In genomic region chr7:103632005-103632639, GRCh38 we compare ENCODE assay signal across 16 cellular contexts.
A peak's percentile ranks its signal among the peaks of the same experiment; 100 is the strongest.
DNase-seq lines count a peak whose midpoint lies in the region; ATAC-seq, FAIRE-seq and TF ChIP-seq lines count a peak whose summit lies in the region.
"Had no signal": no experiment of that assay in that cellular context is flagged by ENCODE, and none has a peak within 500 bp of the region (broad histone marks: within the 10 kb centered on the region; RNA-seq: fewer than 3 reads in every experiment).

No MANE protein-coding gene starts in this region.

- peak overlapping the region; percentile 58 for H2AFZ ChIP-seq in K562 (ENCODE audit: low read depth, low read length)

- H3K9ac ChIP-seq in K562 (ENCODE audit: insufficient read depth in 1 of 2, low read depth in 2 of 2, low read length in 2 of 2), result no peak overlapping the region

- peak; percentile 92 for ATAC-seq in K562
- ATAC-seq: Panc1 had no signal

- H3K4me1 Mint-ChIP-seq in Calu3 (ENCODE audit: low read depth, unreplicated experiment), result peaks cover 11% of the 10 kb centered on the region
- H3K4me1 Mint-ChIP-seq: CD4-positive, alpha-beta memory T cell had no signal

- H3K27ac Mint-ChIP-seq in Calu3 (ENCODE audit: unreplicated experiment), result no peak overlapping the region
- H3K27ac Mint-ChIP-seq: CD4-positive, alpha-beta memory T cell had no signal

- intact Hi-C loops in Calu3 (cut with micrococcal nuclease; ENCODE audit: unreplicated experiment), result loop anchor here (10.0 kb wide), 1 partner anchor 83 kb away; no protein-coding TSS in a partner anchor
- intact Hi-C loops in K562 (cut with micrococcal nuclease), result no loop called here

- no peaks in the 10 kb centered on the region for H4K20me1 ChIP-seq in K562 (replicated peaks; ENCODE audit: control insufficient read depth, insufficient read depth, low read length)

- no peaks in the 10 kb centered on the region for H3K9me3 Mint-ChIP-seq in Calu3 (ENCODE audit: low read depth, unreplicated experiment)
- H3K9me3 Mint-ChIP-seq: CD4-positive, alpha-beta memory T cell had no signal

- no peaks in the 10 kb centered on the region for H3K27me3 Mint-ChIP-seq in Calu3 (ENCODE audit: unreplicated experiment)

- peaks cover 4% of the 10 kb centered on the region for H3K36me3 Mint-ChIP-seq in Calu3 (ENCODE audit: insufficient read depth, unreplicated experiment)
- H3K36me3 Mint-ChIP-seq: CD4-positive, alpha-beta memory T cell had no signal

- peaks cover 0 to 6% of the 10 kb centered on the region in 2 experiments; a peak in 3 of 5 replicates for H3K4me1 ChIP-seq in K562 (replicated peaks in 1 of 2; ENCODE audit: control insufficient read depth in 2 of 2, insufficient read depth in 2 of 2, low read length in 2 of 2)
- no peaks in the 10 kb centered on the region for H3K4me1 ChIP-seq in Peyer's patch

- no peak for TF ChIP-seq EP300 in K562 (IDR thresholded peaks at IDR 0.05; ENCODE audit: low read length)

- H3K79me2 ChIP-seq in K562 (ENCODE audit: control insufficient read depth, insufficient read depth, low read length), result no peaks in the 10 kb centered on the region

- in situ Hi-C loops in K562 (cut with MboI), result no loop called here

- CTCF ChIA-PET in Calu3 (lab: Charles Lee) (interaction anchor here (0.6 kb wide), 1 partner anchor 22 kb away, joined by 3 read pairs; no protein-coding TSS in a partner anchor), K562 (lab: Yijun Ruan, JAX; ENCODE audit: low intra/inter-chr PET ratio) (no interaction called here)

- H3K9me1 ChIP-seq in K562 (ENCODE audit: control insufficient read depth, insufficient read depth, low read length), result no peaks in the 10 kb centered on the region

- no peak overlapping the region; the same call in 1 of the 2 replicates for H3K4me2 ChIP-seq in K562 (ENCODE audit: insufficient read depth, low read length)

- H3K27me3 ChIP-seq in K562 (ENCODE audit: control insufficient read depth in 2 of 2, insufficient read depth in 2 of 2, low read length in 2 of 2) (no peaks in the 10 kb centered on the region), Peyer's patch (no peaks in the 10 kb centered on the region)

- TF ChIP-seq POLR2A in K562 (conservative IDR thresholded peaks at IDR 0.05), result no peak
- TF ChIP-seq POLR2A in Peyer's patch (IDR thresholded peaks at IDR 0.05), result no peak

- no peak overlapping the region for H3K4me3 Mint-ChIP-seq in Calu3 (ENCODE audit: low read depth, unreplicated experiment)
- H3K4me3 Mint-ChIP-seq: CD4-positive, alpha-beta memory T cell had no signal

- POLR2A ChIA-PET in K562 (lab: Yijun Ruan, JAX), result interaction anchor here (1.1 kb wide), 1 partner anchor 9 kb away, joined by 4 read pairs; no protein-coding TSS in a partner anchor

- no peak overlapping the region for H3K4me3 ChIP-seq in K562
- no peak overlapping the region for H3K4me3 ChIP-seq in Peyer's patch
- H3K4me3 ChIP-seq: SK-N-MC had no signal

- DNase-seq in Calu3 (peak; percentile 10), NCI-H69 (lab: John Stamatoyannopoulos, UW) (peak; percentile 20), K562 (ENCODE audit: extremely low read depth in 1 of 4, low spot score in 3 of 4) (peak in 2 of 4 experiments; percentile 30 to 53), iris pigment epithelial cell (ENCODE audit: low read depth) (peak; percentile 11), NCI-H2171 (lab: John Stamatoyannopoulos, UW) (no peak), DMS53 (lab: John Stamatoyannopoulos, UW) (no peak), SHP77 treated with DMSO at 0.1 percent for 48 hours (lab: John Stamatoyannopoulos, UW) (no peak), Peyer's patch (no peak)
- DNase-seq: CD4-positive, alpha-beta memory T cell; DND-41; KG1; NCI-H1694 treated with DMSO at 0.1 percent for 48 hours; NCI-H510A treated with DMSO at 0.1 percent for 48 hours; Right ventricle myocardium superior had no signal

- WGBS in K562 (ENCODE audit: insufficient coverage, low coverage, missing lambda C conversion rate), result 13% methylated on average over 5 of the region's 5 CpGs

- peak; percentile 11 for FAIRE-seq in K562 (lab: Jason Lieb, UNC)

- TF ChIP-seq CTCF in Calu3 (IDR thresholded peaks at IDR 0.05; ENCODE audit: unreplicated experiment), result no peak
- peak in 1 of 3 experiments; percentile 31; a peak in 2 of 6 replicates for TF ChIP-seq CTCF in K562 (IDR thresholded peaks at IDR 0.05 in 2 of 3, conservative IDR thresholded peaks at IDR 0.05 in 1 of 3; ENCODE audit: insufficient read depth in 2 of 3, low read depth in 1 of 3, low read length in 3 of 3)
- no peak for TF ChIP-seq CTCF in Peyer's patch (IDR thresholded peaks at IDR 0.05)

- peak overlapping the region; percentile 3; the same call in 1 of the 3 replicates for H3K27ac ChIP-seq in K562 (ENCODE audit: extremely low read depth, low read depth, low read length)
- H3K27ac ChIP-seq in Peyer's patch, result no peak overlapping the region
- H3K27ac ChIP-seq: SK-N-MC had no signal

- no peak for TF ChIP-seq RAD21 in K562 (CRISPR knock-in tag; conservative IDR thresholded peaks at IDR 0.05 in 1 of 2, IDR thresholded peaks at IDR 0.05 in 1 of 2)

- H3K36me3 ChIP-seq in K562 (ENCODE audit: control insufficient read depth, insufficient read depth, low read length), result peaks cover 18% of the 10 kb centered on the region
- H3K36me3 ChIP-seq in Peyer's patch, result no peaks in the 10 kb centered on the region

- BruUV-seq in Calu3 (replicated peaks; lab: Mats Ljungman, UMichigan), result no TSS peak
- BruUV-seq in K562 (replicated peaks; lab: Mats Ljungman, UMichigan), result no TSS peak

- H3K9me3 ChIP-seq in K562 (replicated peaks; ENCODE audit: control insufficient read depth, insufficient read depth, low read depth, low read length), result no peaks in the 10 kb centered on the region
- no peaks in the 10 kb centered on the region for H3K9me3 ChIP-seq in Peyer's patch

TF ChIP-seq in K562, 482 proteins besides CTCF, POLR2A, EP300 and RAD21 (continues in another document):
- TF ChIP-seq GATAD2B (IDR thresholded peaks at IDR 0.05; ENCODE audit: borderline replicate concordance) (0 out of 2 replicates have a peak, but pooled peaks have one; percentile 48), TAF1 (IDR thresholded peaks at IDR 0.05; ENCODE audit: control insufficient read depth, extremely low read depth, insufficient read depth, low read length, severe bottlenecking) (no peak), HMBOX1 (IDR thresholded peaks at IDR 0.05) (peak; percentile 52; the same call in 1 of the 2 replicates), SAFB (IDR thresholded peaks at IDR 0.05; ENCODE audit: borderline replicate concordance, low read depth, low read length) (no peak), DACH1 (IDR thresholded peaks at IDR 0.05; ENCODE audit: partially characterized antibody) (peak; percentile 30), MTF1 (CRISPR knock-in tag; IDR thresholded peaks at IDR 0.05; ENCODE audit: borderline replicate concordance) (no peak), CLOCK (CRISPR knock-in tag; IDR thresholded peaks at IDR 0.05; ENCODE audit: borderline replicate concordance) (no peak), PTRF (tag; IDR thresholded peaks at IDR 0.05) (no peak), TFAP4 (CRISPR knock-in tag; IDR thresholded peaks at IDR 0.05; ENCODE audit: borderline replicate concordance) (no peak), ARNT (IDR thresholded peaks at IDR 0.05) (peak in 1 of 2 experiments; percentile 28; a peak in 1 of 4 replicates), ZNF699 (CRISPR knock-in tag; IDR thresholded peaks at IDR 0.05; ENCODE audit: insufficient replicate concordance) (no peak)
- TF ChIP-seq, protein P1, sequence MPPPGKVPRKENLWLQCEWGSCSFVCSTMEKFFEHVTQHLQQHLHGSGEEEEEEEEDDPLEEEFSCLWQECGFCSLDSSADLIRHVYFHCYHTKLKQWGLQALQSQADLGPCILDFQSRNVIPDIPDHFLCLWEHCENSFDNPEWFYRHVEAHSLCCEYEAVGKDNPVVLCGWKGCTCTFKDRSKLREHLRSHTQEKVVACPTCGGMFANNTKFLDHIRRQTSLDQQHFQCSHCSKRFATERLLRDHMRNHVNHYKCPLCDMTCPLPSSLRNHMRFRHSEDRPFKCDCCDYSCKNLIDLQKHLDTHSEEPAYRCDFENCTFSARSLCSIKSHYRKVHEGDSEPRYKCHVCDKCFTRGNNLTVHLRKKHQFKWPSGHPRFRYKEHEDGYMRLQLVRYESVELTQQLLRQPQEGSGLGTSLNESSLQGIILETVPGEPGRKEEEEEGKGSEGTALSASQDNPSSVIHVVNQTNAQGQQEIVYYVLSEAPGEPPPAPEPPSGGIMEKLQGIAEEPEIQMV (tag; conservative IDR thresholded peaks at IDR 0.05; ENCODE audit: low read depth), result no peak

Comparison
In these comparisons a context has a peak if more than half of its experiments do, and no peak if none do; other contexts are left out.
1. DNase-seq: peak in Calu3 (single experiment), NCI-H69 (single experiment) and iris pigment epithelial cell (single experiment); none in NCI-H2171 (single experiment), DMS53 (single experiment), SHP77 treated with DMSO at 0.1 percent for 48 hours (single experiment) and Peyer's patch (0 of 3).